ENCODE assay signal across 17 cellular contexts in the genomic region with DNA sequence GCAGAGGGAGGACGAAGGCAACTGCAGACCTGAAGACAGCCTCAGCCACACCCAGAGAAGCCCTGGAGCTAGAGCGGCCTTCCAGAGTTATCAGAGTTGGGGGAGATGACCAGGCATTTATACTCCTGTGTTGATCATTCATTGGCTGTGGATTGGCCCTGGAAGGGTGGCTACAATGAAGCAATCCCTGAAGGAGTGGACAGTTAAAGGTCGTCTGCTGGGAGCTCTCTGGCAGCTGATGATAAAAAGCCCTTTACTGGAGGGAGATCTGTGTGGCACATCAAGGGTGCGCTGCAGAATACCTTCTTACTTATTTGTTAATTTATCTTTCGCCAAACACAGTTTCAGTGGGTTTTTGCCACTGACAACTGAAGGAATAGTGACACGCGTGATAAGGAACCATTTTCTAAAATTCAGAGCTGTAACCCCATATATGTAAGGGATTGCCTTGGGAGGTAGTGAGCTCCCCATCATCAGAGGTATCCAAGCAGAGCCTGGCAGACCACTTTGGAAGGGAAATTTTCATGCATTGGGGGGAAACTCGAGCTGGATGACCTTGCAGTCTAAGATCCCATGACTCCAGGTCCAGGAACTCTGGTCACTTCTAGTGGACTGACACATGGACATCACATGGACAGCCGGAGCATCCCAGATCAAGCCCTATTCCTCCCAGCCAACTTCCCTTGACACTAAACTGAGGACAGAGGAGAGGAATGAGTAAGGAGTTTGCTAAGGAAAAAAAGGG.
A peak's percentile ranks its signal among the peaks of the same experiment; 100 is the strongest.
DNase-seq lines count a peak whose midpoint lies in the region; ATAC-seq and TF ChIP-seq lines count a peak whose summit lies in the region.
"Had no signal": no experiment of that assay in that cellular context is flagged by ENCODE, and none has a peak within 500 bp of the region (broad histone marks: within the 10 kb centered on the region; RNA-seq: fewer than 3 reads in every experiment).

No MANE protein-coding gene starts in this region.

- no peak overlapping the region for H3K18ac ChIP-seq in mesenchymal stem cell (ENCODE audit: low read depth in 1 of 2, low read length in 2 of 2)

- H3K27me3 ChIP-seq in mammary epithelial cell (ENCODE audit: insufficient read depth, low read length) (no peaks in the 10 kb centered on the region), mesenchymal stem cell (ENCODE audit: control insufficient read depth in 1 of 2, insufficient read depth in 1 of 2, low read length in 2 of 2) (peaks cover 0 to 3% of the 10 kb centered on the region in 2 experiments), thoracic aorta (replicated peaks; ENCODE audit: insufficient read depth) (no peaks in the 10 kb centered on the region), Peyer's patch (no peaks in the 10 kb centered on the region)

- intact Hi-C loops in mammary epithelial cell (cut with micrococcal nuclease): no loop called here

- peak overlapping the region; percentile 21 for H4K8ac ChIP-seq in mesenchymal stem cell (ENCODE audit: low read length)

- CTCF ChIA-PET in mammary epithelial cell (lab: Charles Lee; ENCODE audit: low non-redundant PET): no interaction called here

- H3K4me2 ChIP-seq in mammary epithelial cell (ENCODE audit: insufficient read depth, low read depth, low read length): peak overlapping the region; percentile 76
- no peak overlapping the region for H3K4me2 ChIP-seq in mesenchymal stem cell (ENCODE audit: low read length, poor library complexity, severe bottlenecking)
- H3K4me2 ChIP-seq: KMS-11 had no signal

- no peak overlapping the region for H3K4me3 ChIP-seq in mammary epithelial cell (replicated peaks in 1 of 3; ENCODE audit: insufficient read depth in 1 of 3, low read depth in 2 of 3, low read length in 3 of 3)
- H3K4me3 ChIP-seq in mesenchymal stem cell (ENCODE audit: insufficient read depth in 1 of 2, low read depth in 1 of 2, low read length in 2 of 2): peak overlapping the region in 1 of 2 experiments; percentile 77
- peak overlapping the region; percentile 61 for H3K4me3 ChIP-seq in thoracic aorta
- H3K4me3 ChIP-seq in Peyer's patch: no peak overlapping the region

- peaks cover 16% of the 10 kb centered on the region for H3K4me1 ChIP-seq in mammary epithelial cell (ENCODE audit: insufficient read depth, low read length)
- H3K4me1 ChIP-seq in mesenchymal stem cell (ENCODE audit: control insufficient read depth, insufficient read depth, low read depth, low read length): no peaks in the 10 kb centered on the region
- H3K4me1 ChIP-seq in thoracic aorta (ENCODE audit: control insufficient read depth in 1 of 2, low read depth in 2 of 2): peaks cover 2 to 37% of the 10 kb centered on the region in 2 donors
- H3K4me1 ChIP-seq in Peyer's patch: peaks cover 0 to 29% (median 0%) of the 10 kb centered on the region in 4 donors

- H3K23ac ChIP-seq in mesenchymal stem cell (ENCODE audit: low read length in 2 of 2): no peak overlapping the region

- no peak for TF ChIP-seq POLR2A in Peyer's patch (IDR thresholded peaks at IDR 0.05)

- peak overlapping the region; percentile 92 for H3K27ac Mint-ChIP-seq in HFFc6
- H3K27ac Mint-ChIP-seq: activated CD4-positive, alpha-beta T cell treated with anti-CD3 and anti-CD28 coated beads, Interleukin-2, amount 10 ng/mL, durations not matched to agents 24 days and 14 days; activated naive CD8-positive, alpha-beta T cell; B cell; stimulated activated naive CD8-positive, alpha-beta T cell treated with anti-CD3 and anti-CD28 coated beads, Interleukin-15, Interleukin-2, amounts not matched to agents 100 ng/mL and 50 ng/mL, for 24 hours had no signal

- H2AFZ ChIP-seq in mammary epithelial cell (ENCODE audit: low read depth, low read length) (peak overlapping the region; percentile 91), mesenchymal stem cell (ENCODE audit: low read depth, low read length) (no peak overlapping the region)

- no peaks in the 10 kb centered on the region for H3K79me2 ChIP-seq in mammary epithelial cell (ENCODE audit: insufficient read depth, low read length)

- H3K36me3 Mint-ChIP-seq in HFFc6 (ENCODE audit: low read depth): no peaks in the 10 kb centered on the region
- H3K36me3 Mint-ChIP-seq: activated naive CD8-positive, alpha-beta T cell had no signal

- no TSS peak for BruUV-seq in mammary epithelial cell (replicated peaks; lab: Mats Ljungman, UMichigan)

- 90% methylated on average over 8 of the region's 9 CpGs for WGBS in mammary epithelial cell (ENCODE audit: low coverage, missing lambda C conversion rate)
- 90% methylated on average over 8 of the region's 9 CpGs for WGBS in mesenchymal stem cell

- no peak for TF ChIP-seq CTCF in HFFc6 (IDR thresholded peaks at IDR 0.05)
- TF ChIP-seq CTCF in mammary epithelial cell (conservative IDR thresholded peaks at IDR 0.05 in 1 of 2, IDR thresholded peaks at IDR 0.05 in 1 of 2; ENCODE audit: extremely low read depth in 1 of 2, insufficient read depth in 1 of 2, low read depth in 1 of 2, low read length in 2 of 2): no peak
- TF ChIP-seq CTCF in thoracic aorta (IDR thresholded peaks at IDR 0.05): no peak
- TF ChIP-seq CTCF in Peyer's patch (IDR thresholded peaks at IDR 0.05): no peak

- in situ Hi-C loops in mammary epithelial cell (cut with MboI; ENCODE audit: low sequenced_read_pairs in 2 of 2): no loop called here

- no peak overlapping the region for H3K4ac ChIP-seq in mesenchymal stem cell (ENCODE audit: low read depth in 1 of 2, low read length in 2 of 2)

- H3K14ac ChIP-seq in mesenchymal stem cell (ENCODE audit: low read length in 2 of 2): no peak overlapping the region

- ATAC-seq in thoracic aorta (ENCODE audit: insufficient number of reproducible peaks, low FRiP score, low read depth): peak; percentile 9
- no peak for ATAC-seq in HG02763 (IDR thresholded peaks at IDR 0.05; ENCODE audit: unreplicated experiment)
- ATAC-seq: activated T-cell treated with anti-CD3 and anti-CD28 coated beads, Interleukin-2, amount 50 U/mL, for 4 hours had no signal

- H3K36me3 ChIP-seq in mammary epithelial cell (ENCODE audit: insufficient read depth, low read length): no peaks in the 10 kb centered on the region
- no peaks in the 10 kb centered on the region for H3K36me3 ChIP-seq in mesenchymal stem cell (ENCODE audit: control insufficient read depth in 1 of 2, insufficient read depth in 2 of 2, low read depth in 1 of 2, low read length in 2 of 2)
- H3K36me3 ChIP-seq in thoracic aorta: no peaks in the 10 kb centered on the region
- no peaks in the 10 kb centered on the region for H3K36me3 ChIP-seq in Peyer's patch

- H3K9me3 ChIP-seq in mammary epithelial cell (replicated peaks; ENCODE audit: insufficient read depth, low read length) (no peaks in the 10 kb centered on the region), mesenchymal stem cell (ENCODE audit: control insufficient read depth, low read length) (no peaks in the 10 kb centered on the region), thoracic aorta (no peaks in the 10 kb centered on the region), Peyer's patch (no peaks in the 10 kb centered on the region)

- dilution Hi-C loops in mammary epithelial cell (cut with HindIII; ENCODE audit: low sequenced_read_pairs): no loop called here

- peak overlapping the region in 1 of 2 experiments; percentile 18 for H2BK12ac ChIP-seq in mesenchymal stem cell (ENCODE audit: low read length in 2 of 2)

- H3K79me1 ChIP-seq in mesenchymal stem cell (replicated peaks; ENCODE audit: low read length, poor library complexity, severe bottlenecking): no peaks in the 10 kb centered on the region

- H3K9ac ChIP-seq in mammary epithelial cell (ENCODE audit: insufficient read depth, low read length): peak overlapping the region; percentile 56
- H3K9ac ChIP-seq in mesenchymal stem cell (ENCODE audit: low read length): peak overlapping the region; percentile 83
- H3K9ac ChIP-seq: KMS-11 had no signal

- no peaks in the 10 kb centered on the region for H4K20me1 ChIP-seq in mammary epithelial cell (ENCODE audit: insufficient read depth, low read length)

- DNase-seq in HFFc6 (no peak), mammary epithelial cell (no peak), mesenchymal stem cell (no peak), thoracic aorta (ENCODE audit: low spot score) (no peak), Peyer's patch (no peak), SK-N-DZ (ENCODE audit: low spot score) (no peak)
- DNase-seq: activated CD4-positive, alpha-beta T cell treated with anti-CD3 and anti-CD28 coated beads, Interleukin-2, amount 10 ng/mL, durations not matched to agents 24 days and 14 days; activated T-cell treated with anti-CD3 and anti-CD28 coated beads, Interleukin-2, amount 50 U/mL, for 4 hours; glutamatergic neuron; NK-92 treated with Interleukin-12 subunit alpha and Interleukin-12 subunit beta, amount 100 ng/mL, for 24 hours had no signal

- peaks cover 2% of the 10 kb centered on the region; the same call in 1 of the 2 replicates for H3K27me3 Mint-ChIP-seq in HFFc6 (ENCODE audit: insufficient read depth)
- H3K27me3 Mint-ChIP-seq: activated naive CD8-positive, alpha-beta T cell had no signal

- peaks cover 53% of the 10 kb centered on the region for H3K4me1 Mint-ChIP-seq in HFFc6 (ENCODE audit: low read depth)
- H3K4me1 Mint-ChIP-seq: B cell; central memory CD8-positive, alpha-beta T cell had no signal

- H4K91ac ChIP-seq in mesenchymal stem cell (ENCODE audit: low read length): no peak overlapping the region

- no peaks in the 10 kb centered on the region for H3K9me3 Mint-ChIP-seq in HFFc6
- H3K9me3 Mint-ChIP-seq: activated CD4-positive, alpha-beta T cell treated with anti-CD3 and anti-CD28 coated beads, Interleukin-2, amount 10 ng/mL, durations not matched to agents 24 days and 14 days; activated T-cell treated with anti-CD3 and anti-CD28 coated beads, Interleukin-2, amount 50 U/mL, for 4 hours; central memory CD8-positive, alpha-beta T cell; stimulated activated naive CD8-positive, alpha-beta T cell treated with anti-CD3 and anti-CD28 coated beads, Interleukin-15, Interleukin-2, amounts not matched to agents 100 ng/mL and 50 ng/mL, for 24 hours had no signal

- H3K4me3 Mint-ChIP-seq in HFFc6: peak overlapping the region; percentile 88
- H3K4me3 Mint-ChIP-seq: activated CD4-positive, alpha-beta T cell treated with anti-CD3 and anti-CD28 coated beads, Interleukin-2, amount 10 ng/mL, durations not matched to agents 24 days and 14 days; activated naive CD8-positive, alpha-beta T cell; activated T-cell treated with anti-CD3 and anti-CD28 coated beads, Interleukin-2, amount 50 U/mL, for 4 hours; B cell; central memory CD8-positive, alpha-beta T cell; stimulated activated naive CD8-positive, alpha-beta T cell treated with anti-CD3 and anti-CD28 coated beads, Interleukin-15, Interleukin-2, amounts not matched to agents 100 ng/mL and 50 ng/mL, for 24 hours had no signal

- H2BK5ac ChIP-seq in mesenchymal stem cell (ENCODE audit: low read depth, low read length, poor library complexity, severe bottlenecking): no peak overlapping the region

- peak overlapping the region; percentile 29 for H3K27ac ChIP-seq in mammary epithelial cell (ENCODE audit: insufficient read depth, low read depth, low read length)
- no peak overlapping the region for H3K27ac ChIP-seq in mesenchymal stem cell (ENCODE audit: low read length, poor library complexity, severe bottlenecking)
- H3K27ac ChIP-seq in thoracic aorta: peak overlapping the region in 1 of 2 donors; percentile 53
- peak overlapping the region in 1 of 4 donors; percentile 3 for H3K27ac ChIP-seq in Peyer's patch
- H3K27ac ChIP-seq: HL-60, KMS-11 had no signal

- H2BK15ac ChIP-seq in mesenchymal stem cell (ENCODE audit: low read depth, poor library complexity, severe bottlenecking): no peak overlapping the region

- no peak overlapping the region for H2BK120ac ChIP-seq in mesenchymal stem cell (ENCODE audit: low read depth, low read length)

- no peak overlapping the region for H2AK5ac ChIP-seq in mesenchymal stem cell (ENCODE audit: low read length, severe bottlenecking)
